Comparison of ENCODE assay signal across 1 cellular context in genomic region chr1:23800396-23801337, GRCh38.
TF ChIP-seq lines count a peak whose summit lies in the region.

GALE (minus strand) TSS chr1:23800754; CDS start chr1:23799007, 1,747 bp downstream.

TF ChIP-seq in K562, 482 proteins besides CTCF, POLR2A, EP300 and RAD21 (continued from another document and continues in another):
- TF ChIP-seq HMGN3 (IDR thresholded peaks at IDR 0.05; ENCODE audit: borderline replicate concordance, extremely low read depth, insufficient read length, low read depth, low read length) (peak; percentile 85), PHF20 (IDR thresholded peaks at IDR 0.05; ENCODE audit: partially characterized antibody) (peak; percentile 71), ZBTB49 (CRISPR knock-in tag; IDR thresholded peaks at IDR 0.05; ENCODE audit: borderline replicate concordance) (peak; percentile 85; the same call in 1 of the 2 replicates), GMEB1 (CRISPR knock-in tag; IDR thresholded peaks at IDR 0.05) (peak; percentile 78), TCF7 (IDR thresholded peaks at IDR 0.05; ENCODE audit: borderline replicate concordance) (peak; percentile 68; the same call in 1 of the 2 replicates), MCM2 (IDR thresholded peaks at IDR 0.05; ENCODE audit: low read depth) (no peak), SUPT5H (IDR thresholded peaks at IDR 0.05) (peak; percentile 82), ZNF232 (CRISPR knock-in tag; IDR thresholded peaks at IDR 0.05) (peak; percentile 86; the same call in 1 of the 2 replicates), ZNF699 (CRISPR knock-in tag; IDR thresholded peaks at IDR 0.05; ENCODE audit: insufficient replicate concordance) (no peak), TEAD1 (CRISPR knock-in tag; IDR thresholded peaks at IDR 0.05) (0 out of 4 replicates have a peak, but pooled peaks of 1 of the 2 experiments have one; percentile 21), ZNF197 (CRISPR knock-in tag; IDR thresholded peaks at IDR 0.05; ENCODE audit: low read depth) (peak; percentile 62; the same call in 1 of the 2 replicates), TRIM24 (IDR thresholded peaks at IDR 0.05) (peak in 1 of 2 experiments; percentile 34; a peak in 2 of 4 replicates), RBM15 (IDR thresholded peaks at IDR 0.05; ENCODE audit: insufficient read depth, low read length) (no peak), CSDE1 (IDR thresholded peaks at IDR 0.05) (no peak), SAP30 (IDR thresholded peaks at IDR 0.05; ENCODE audit: borderline replicate concordance, insufficient read depth, low read depth, low read length, poor library complexity, severe bottlenecking) (peak; percentile 72), ARHGAP35 (IDR thresholded peaks at IDR 0.05; ENCODE audit: partially characterized antibody) (peak; percentile 21), ZNF224 (CRISPR knock-in tag; IDR thresholded peaks at IDR 0.05) (0 out of 2 replicates have a peak, but pooled peaks have one; percentile 83), TBL1XR1 (IDR thresholded peaks at IDR 0.05; ENCODE audit: low read length in 2 of 2) (no peak), NFATC3 (IDR thresholded peaks at IDR 0.05) (no peak), HDGF (IDR thresholded peaks at IDR 0.05) (no peak), PHF8 (IDR thresholded peaks at IDR 0.05; ENCODE audit: borderline replicate concordance, low read length) (peak; percentile 76), MYC (IDR thresholded peaks at IDR 0.05; ENCODE audit: low read depth, low read length) (peak; percentile 86), MYC (CRISPR knock-in tag; IDR thresholded peaks at IDR 0.05; ENCODE audit: borderline replicate concordance, low read depth) (peak; percentile 66), NCOA4 (IDR thresholded peaks at IDR 0.05; ENCODE audit: partially characterized antibody) (no peak), NRF1 (conservative IDR thresholded peaks at IDR 0.05 in 1 of 2, IDR thresholded peaks at IDR 0.05 in 1 of 2) (peak; percentile 81 to 85), THAP12 (CRISPR knock-in tag; IDR thresholded peaks at IDR 0.05) (0 out of 2 replicates have a peak, but pooled peaks have one; percentile 35), ESRRB (CRISPR knock-in tag; IDR thresholded peaks at IDR 0.05; ENCODE audit: borderline replicate concordance) (no peak), GABPA (tag; conservative IDR thresholded peaks at IDR 0.05; ENCODE audit: low read depth) (peak; percentile 91), ZBTB1 (CRISPR knock-in tag; IDR thresholded peaks at IDR 0.05; ENCODE audit: borderline replicate concordance, low read depth) (no peak), POLR2G (IDR thresholded peaks at IDR 0.05; ENCODE audit: low read depth, low read length) (peak; percentile 91), FIP1L1 (IDR thresholded peaks at IDR 0.05; ENCODE audit: low read depth, low read length, poor library complexity, severe bottlenecking) (peak; percentile 31), ZFPM2 (CRISPR knock-in tag; IDR thresholded peaks at IDR 0.05) (no peak), PML (IDR thresholded peaks at IDR 0.05; ENCODE audit: low read length) (peak; percentile 64; the same call in 1 of the 2 replicates), ESRRA (IDR thresholded peaks at IDR 0.05; ENCODE audit: borderline replicate concordance, low read depth) (no peak), CCNT2 (IDR thresholded peaks at IDR 0.05; ENCODE audit: borderline replicate concordance, extremely low read depth, insufficient read length, low read depth, low read length) (peak; percentile 93), CREM (IDR thresholded peaks at IDR 0.05; ENCODE audit: low read depth) (peak; percentile 98), LARP7 (IDR thresholded peaks at IDR 0.05) (no peak), EGR1 (conservative IDR thresholded peaks at IDR 0.05) (peak; percentile 74), PCBP1 (IDR thresholded peaks at IDR 0.05; ENCODE audit: low read depth, low read length, poor library complexity, severe bottlenecking) (peak; percentile 94), ZNF586 (CRISPR knock-in tag; conservative IDR thresholded peaks at IDR 0.05) (0 out of 2 replicates have a peak, but pooled peaks have one; percentile 30)
- TF ChIP-seq, protein P1, sequence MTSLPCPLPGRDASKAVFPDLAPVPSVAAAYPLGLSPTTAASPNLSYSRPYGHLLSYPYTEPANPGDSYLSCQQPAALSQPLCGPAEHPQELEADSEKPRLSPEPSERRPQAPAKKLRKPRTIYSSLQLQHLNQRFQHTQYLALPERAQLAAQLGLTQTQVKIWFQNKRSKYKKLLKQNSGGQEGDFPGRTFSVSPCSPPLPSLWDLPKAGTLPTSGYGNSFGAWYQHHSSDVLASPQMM (CRISPR knock-in tag; IDR thresholded peaks at IDR 0.05): no peak
- TF ChIP-seq, protein P2, sequence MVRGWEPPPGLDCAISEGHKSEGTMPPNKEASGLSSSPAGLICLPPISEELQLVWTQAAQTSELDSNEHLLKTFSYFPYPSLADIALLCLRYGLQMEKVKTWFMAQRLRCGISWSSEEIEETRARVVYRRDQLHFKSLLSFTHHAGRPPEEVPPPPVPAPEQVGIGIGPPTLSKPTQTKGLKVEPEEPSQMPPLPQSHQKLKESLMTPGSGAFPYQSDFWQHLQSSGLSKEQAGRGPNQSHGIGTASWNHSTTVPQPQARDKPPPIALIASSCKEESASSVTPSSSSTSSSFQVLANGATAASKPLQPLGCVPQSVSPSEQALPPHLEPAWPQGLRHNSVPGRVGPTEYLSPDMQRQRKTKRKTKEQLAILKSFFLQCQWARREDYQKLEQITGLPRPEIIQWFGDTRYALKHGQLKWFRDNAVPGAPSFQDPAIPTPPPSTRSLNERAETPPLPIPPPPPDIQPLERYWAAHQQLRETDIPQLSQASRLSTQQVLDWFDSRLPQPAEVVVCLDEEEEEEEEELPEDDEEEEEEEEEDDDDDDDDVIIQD (CRISPR knock-in tag; IDR thresholded peaks at IDR 0.05): peak; percentile 57
- TF ChIP-seq, protein P3, sequence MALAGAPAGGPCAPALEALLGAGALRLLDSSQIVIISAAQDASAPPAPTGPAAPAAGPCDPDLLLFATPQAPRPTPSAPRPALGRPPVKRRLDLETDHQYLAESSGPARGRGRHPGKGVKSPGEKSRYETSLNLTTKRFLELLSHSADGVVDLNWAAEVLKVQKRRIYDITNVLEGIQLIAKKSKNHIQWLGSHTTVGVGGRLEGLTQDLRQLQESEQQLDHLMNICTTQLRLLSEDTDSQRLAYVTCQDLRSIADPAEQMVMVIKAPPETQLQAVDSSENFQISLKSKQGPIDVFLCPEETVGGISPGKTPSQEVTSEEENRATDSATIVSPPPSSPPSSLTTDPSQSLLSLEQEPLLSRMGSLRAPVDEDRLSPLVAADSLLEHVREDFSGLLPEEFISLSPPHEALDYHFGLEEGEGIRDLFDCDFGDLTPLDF (CRISPR knock-in tag; IDR thresholded peaks at IDR 0.05): peak; percentile 48; the same call in 1 of the 2 replicates
- TF ChIP-seq, protein P4, sequence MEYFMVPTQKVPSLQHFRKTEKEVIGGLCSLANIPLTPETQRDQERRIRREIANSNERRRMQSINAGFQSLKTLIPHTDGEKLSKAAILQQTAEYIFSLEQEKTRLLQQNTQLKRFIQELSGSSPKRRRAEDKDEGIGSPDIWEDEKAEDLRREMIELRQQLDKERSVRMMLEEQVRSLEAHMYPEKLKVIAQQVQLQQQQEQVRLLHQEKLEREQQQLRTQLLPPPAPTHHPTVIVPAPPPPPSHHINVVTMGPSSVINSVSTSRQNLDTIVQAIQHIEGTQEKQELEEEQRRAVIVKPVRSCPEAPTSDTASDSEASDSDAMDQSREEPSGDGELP (CRISPR knock-in tag; IDR thresholded peaks at IDR 0.05; ENCODE audit: borderline replicate concordance): peak; percentile 75; the same call in 1 of the 2 replicates
- TF ChIP-seq, protein P5, sequence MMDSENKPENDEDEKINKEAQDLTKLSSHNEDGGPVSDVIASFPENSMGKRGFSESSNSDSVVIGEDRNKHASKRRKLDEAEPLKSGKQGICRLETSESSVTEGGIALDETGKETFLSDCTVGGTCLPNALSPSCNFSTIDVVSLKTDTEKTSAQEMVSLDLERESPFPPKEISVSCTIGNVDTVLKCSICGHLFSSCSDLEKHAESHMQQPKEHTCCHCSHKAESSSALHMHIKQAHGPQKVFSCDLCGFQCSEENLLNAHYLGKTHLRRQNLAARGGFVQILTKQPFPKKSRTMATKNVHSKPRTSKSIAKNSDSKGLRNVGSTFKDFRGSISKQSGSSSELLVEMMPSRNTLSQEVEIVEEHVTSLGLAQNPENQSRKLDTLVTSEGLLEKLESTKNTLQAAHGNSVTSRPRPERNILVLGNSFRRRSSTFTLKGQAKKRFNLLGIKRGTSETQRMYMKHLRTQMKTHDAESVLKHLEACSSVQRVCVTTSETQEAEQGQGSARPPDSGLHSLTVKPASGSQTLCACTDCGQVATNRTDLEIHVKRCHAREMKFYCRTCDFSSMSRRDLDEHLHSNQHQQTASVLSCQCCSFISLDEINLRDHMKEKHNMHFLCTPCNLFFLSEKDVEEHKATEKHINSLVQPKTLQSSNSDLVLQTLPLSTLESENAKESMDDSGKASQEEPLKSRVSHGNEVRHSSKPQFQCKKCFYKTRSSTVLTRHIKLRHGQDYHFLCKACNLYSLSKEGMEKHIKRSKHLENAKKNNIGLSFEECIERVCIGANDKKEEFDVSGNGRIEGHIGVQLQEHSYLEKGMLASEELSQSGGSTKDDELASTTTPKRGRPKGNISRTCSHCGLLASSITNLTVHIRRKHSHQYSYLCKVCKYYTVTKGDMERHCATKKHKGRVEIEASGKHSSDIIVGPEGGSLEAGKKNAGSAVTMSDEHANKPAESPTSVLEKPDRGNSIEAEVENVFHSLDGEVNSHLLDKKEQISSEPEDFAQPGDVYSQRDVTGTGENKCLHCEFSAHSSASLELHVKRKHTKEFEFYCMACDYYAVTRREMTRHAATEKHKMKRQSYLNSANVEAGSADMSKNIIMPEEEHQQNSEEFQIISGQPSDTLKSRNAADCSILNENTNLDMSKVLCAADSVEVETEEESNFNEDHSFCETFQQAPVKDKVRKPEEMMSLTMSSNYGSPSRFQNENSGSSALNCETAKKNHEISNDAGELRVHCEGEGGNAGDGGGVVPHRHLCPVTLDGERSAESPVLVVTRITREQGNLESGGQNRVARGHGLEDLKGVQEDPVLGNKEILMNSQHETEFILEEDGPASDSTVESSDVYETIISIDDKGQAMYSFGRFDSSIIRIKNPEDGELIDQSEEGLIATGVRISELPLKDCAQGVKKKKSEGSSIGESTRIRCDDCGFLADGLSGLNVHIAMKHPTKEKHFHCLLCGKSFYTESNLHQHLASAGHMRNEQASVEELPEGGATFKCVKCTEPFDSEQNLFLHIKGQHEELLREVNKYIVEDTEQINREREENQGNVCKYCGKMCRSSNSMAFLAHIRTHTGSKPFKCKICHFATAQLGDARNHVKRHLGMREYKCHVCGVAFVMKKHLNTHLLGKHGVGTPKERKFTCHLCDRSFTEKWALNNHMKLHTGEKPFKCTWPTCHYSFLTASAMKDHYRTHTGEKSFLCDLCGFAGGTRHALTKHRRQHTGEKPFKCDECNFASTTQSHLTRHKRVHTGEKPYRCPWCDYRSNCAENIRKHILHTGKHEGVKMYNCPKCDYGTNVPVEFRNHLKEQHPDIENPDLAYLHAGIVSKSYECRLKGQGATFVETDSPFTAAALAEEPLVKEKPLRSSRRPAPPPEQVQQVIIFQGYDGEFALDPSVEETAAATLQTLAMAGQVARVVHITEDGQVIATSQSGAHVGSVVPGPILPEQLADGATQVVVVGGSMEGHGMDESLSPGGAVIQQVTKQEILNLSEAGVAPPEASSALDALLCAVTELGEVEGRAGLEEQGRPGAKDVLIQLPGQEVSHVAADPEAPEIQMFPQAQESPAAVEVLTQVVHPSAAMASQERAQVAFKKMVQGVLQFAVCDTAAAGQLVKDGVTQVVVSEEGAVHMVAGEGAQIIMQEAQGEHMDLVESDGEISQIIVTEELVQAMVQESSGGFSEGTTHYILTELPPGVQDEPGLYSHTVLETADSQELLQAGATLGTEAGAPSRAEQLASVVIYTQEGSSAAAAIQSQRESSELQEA (IDR thresholded peaks at IDR 0.05; ENCODE audit: low read depth): peak; percentile 95
